In the genomic region with DNA sequence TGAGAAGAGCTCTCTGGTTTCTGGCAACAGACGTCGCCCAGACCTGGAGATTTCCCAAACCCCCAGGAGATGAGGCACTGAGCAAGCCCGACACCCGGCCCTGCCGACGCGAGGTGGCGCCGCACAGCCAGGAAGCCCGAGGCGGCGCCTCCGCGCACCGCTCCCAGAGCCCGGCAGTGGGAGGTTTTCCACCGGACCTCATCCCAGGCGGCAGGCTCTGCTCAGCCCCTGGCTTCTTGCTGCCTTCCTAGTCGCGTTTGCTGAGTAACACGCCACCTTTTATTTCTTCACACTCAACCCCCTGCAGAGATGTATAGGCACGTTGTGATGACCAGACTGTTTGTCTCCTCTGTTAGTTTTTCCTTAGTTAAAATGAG, we compare ENCODE assay signal across 1 cellular context.
TF ChIP-seq lines count a peak whose summit lies in the region.

No MANE protein-coding gene starts in this region.

TF ChIP-seq in HepG2, 621 proteins besides CTCF, POLR2A, EP300 and RAD21 (continued from another document and continues in another):
- TF ChIP-seq, protein P1, sequence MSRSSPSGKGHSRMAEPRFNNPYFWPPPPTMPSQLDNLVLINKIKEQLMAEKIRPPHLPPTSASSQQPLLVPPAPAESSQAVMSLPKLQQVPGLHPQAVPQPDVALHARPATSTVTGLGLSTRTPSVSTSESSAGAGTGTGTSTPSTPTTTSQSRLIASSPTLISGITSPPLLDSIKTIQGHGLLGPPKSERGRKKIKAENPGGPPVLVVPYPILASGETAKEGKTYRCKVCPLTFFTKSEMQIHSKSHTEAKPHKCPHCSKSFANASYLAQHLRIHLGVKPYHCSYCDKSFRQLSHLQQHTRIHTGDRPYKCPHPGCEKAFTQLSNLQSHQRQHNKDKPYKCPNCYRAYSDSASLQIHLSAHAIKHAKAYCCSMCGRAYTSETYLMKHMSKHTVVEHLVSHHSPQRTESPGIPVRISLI (CRISPR knock-in tag; IDR thresholded peaks at IDR 0.05; ENCODE audit: borderline replicate concordance) = no peak
- no peak for TF ChIP-seq ZNF207 (IDR thresholded peaks at IDR 0.05; ENCODE audit: borderline replicate concordance)
- TF ChIP-seq SP5 (CRISPR knock-in tag; IDR thresholded peaks at IDR 0.05; ENCODE audit: borderline replicate concordance, low read depth) = no peak
- TF ChIP-seq, protein P2, sequence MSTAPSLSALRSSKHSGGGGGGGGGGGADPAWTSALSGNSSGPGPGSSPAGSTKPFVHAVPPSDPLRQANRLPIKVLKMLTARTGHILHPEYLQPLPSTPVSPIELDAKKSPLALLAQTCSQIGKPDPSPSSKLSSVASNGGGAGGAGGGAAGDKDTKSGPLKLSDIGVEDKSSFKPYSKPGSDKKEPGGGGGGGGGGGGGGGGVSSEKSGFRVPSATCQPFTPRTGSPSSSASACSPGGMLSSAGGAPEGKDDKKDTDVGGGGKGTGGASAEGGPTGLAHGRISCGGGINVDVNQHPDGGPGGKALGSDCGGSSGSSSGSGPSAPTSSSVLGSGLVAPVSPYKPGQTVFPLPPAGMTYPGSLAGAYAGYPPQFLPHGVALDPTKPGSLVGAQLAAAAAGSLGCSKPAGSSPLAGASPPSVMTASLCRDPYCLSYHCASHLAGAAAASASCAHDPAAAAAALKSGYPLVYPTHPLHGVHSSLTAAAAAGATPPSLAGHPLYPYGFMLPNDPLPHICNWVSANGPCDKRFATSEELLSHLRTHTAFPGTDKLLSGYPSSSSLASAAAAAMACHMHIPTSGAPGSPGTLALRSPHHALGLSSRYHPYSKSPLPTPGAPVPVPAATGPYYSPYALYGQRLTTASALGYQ (CRISPR knock-in tag; IDR thresholded peaks at IDR 0.05) = no peak
- TF ChIP-seq ZNF260 (CRISPR knock-in tag; IDR thresholded peaks at IDR 0.05; ENCODE audit: borderline replicate concordance, low read depth) = no peak
- TF ChIP-seq, protein P3, sequence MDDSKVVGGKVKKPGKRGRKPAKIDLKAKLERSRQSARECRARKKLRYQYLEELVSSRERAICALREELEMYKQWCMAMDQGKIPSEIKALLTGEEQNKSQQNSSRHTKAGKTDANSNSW (CRISPR knock-in tag; IDR thresholded peaks at IDR 0.05; ENCODE audit: borderline replicate concordance) = no peak
- TF ChIP-seq ZNF879 (CRISPR knock-in tag; IDR thresholded peaks at IDR 0.05) = no peak
- TF ChIP-seq, protein P4, sequence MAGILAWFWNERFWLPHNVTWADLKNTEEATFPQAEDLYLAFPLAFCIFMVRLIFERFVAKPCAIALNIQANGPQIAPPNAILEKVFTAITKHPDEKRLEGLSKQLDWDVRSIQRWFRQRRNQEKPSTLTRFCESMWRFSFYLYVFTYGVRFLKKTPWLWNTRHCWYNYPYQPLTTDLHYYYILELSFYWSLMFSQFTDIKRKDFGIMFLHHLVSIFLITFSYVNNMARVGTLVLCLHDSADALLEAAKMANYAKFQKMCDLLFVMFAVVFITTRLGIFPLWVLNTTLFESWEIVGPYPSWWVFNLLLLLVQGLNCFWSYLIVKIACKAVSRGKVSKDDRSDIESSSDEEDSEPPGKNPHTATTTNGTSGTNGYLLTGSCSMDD (CRISPR knock-in tag; IDR thresholded peaks at IDR 0.05) = no peak
- no peak for TF ChIP-seq HDAC1 (CRISPR knock-in tag; IDR thresholded peaks at IDR 0.05)
- TF ChIP-seq CHCHD3 (CRISPR knock-in tag; IDR thresholded peaks at IDR 0.05) = no peak
- TF ChIP-seq SIN3B (IDR thresholded peaks at IDR 0.05; ENCODE audit: low read length) = no peak
- TF ChIP-seq, protein P5, sequence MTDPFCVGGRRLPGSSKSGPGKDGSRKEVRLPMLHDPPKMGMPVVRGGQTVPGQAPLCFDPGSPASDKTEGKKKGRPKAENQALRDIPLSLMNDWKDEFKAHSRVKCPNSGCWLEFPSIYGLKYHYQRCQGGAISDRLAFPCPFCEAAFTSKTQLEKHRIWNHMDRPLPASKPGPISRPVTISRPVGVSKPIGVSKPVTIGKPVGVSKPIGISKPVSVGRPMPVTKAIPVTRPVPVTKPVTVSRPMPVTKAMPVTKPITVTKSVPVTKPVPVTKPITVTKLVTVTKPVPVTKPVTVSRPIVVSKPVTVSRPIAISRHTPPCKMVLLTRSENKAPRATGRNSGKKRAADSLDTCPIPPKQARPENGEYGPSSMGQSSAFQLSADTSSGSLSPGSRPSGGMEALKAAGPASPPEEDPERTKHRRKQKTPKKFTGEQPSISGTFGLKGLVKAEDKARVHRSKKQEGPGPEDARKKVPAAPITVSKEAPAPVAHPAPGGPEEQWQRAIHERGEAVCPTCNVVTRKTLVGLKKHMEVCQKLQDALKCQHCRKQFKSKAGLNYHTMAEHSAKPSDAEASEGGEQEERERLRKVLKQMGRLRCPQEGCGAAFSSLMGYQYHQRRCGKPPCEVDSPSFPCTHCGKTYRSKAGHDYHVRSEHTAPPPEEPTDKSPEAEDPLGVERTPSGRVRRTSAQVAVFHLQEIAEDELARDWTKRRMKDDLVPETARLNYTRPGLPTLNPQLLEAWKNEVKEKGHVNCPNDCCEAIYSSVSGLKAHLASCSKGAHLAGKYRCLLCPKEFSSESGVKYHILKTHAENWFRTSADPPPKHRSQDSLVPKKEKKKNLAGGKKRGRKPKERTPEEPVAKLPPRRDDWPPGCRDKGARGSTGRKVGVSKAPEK (CRISPR knock-in tag; IDR thresholded peaks at IDR 0.05; ENCODE audit: borderline replicate concordance) = no peak
- TF ChIP-seq, protein P6, sequence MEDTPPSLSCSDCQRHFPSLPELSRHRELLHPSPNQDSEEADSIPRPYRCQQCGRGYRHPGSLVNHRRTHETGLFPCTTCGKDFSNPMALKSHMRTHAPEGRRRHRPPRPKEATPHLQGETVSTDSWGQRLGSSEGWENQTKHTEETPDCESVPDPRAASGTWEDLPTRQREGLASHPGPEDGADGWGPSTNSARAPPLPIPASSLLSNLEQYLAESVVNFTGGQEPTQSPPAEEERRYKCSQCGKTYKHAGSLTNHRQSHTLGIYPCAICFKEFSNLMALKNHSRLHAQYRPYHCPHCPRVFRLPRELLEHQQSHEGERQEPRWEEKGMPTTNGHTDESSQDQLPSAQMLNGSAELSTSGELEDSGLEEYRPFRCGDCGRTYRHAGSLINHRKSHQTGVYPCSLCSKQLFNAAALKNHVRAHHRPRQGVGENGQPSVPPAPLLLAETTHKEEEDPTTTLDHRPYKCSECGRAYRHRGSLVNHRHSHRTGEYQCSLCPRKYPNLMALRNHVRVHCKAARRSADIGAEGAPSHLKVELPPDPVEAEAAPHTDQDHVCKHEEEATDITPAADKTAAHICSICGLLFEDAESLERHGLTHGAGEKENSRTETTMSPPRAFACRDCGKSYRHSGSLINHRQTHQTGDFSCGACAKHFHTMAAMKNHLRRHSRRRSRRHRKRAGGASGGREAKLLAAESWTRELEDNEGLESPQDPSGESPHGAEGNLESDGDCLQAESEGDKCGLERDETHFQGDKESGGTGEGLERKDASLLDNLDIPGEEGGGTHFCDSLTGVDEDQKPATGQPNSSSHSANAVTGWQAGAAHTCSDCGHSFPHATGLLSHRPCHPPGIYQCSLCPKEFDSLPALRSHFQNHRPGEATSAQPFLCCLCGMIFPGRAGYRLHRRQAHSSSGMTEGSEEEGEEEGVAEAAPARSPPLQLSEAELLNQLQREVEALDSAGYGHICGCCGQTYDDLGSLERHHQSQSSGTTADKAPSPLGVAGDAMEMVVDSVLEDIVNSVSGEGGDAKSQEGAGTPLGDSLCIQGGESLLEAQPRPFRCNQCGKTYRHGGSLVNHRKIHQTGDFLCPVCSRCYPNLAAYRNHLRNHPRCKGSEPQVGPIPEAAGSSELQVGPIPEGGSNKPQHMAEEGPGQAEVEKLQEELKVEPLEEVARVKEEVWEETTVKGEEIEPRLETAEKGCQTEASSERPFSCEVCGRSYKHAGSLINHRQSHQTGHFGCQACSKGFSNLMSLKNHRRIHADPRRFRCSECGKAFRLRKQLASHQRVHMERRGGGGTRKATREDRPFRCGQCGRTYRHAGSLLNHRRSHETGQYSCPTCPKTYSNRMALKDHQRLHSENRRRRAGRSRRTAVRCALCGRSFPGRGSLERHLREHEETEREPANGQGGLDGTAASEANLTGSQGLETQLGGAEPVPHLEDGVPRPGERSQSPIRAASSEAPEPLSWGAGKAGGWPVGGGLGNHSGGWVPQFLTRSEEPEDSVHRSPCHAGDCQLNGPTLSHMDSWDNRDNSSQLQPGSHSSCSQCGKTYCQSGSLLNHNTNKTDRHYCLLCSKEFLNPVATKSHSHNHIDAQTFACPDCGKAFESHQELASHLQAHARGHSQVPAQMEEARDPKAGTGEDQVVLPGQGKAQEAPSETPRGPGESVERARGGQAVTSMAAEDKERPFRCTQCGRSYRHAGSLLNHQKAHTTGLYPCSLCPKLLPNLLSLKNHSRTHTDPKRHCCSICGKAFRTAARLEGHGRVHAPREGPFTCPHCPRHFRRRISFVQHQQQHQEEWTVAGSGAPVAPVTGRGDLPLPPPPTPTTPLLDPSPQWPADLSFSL (CRISPR knock-in tag; IDR thresholded peaks at IDR 0.05) = no peak
- no peak for TF ChIP-seq ZFYVE20 (CRISPR knock-in tag; IDR thresholded peaks at IDR 0.05; ENCODE audit: borderline replicate concordance, low read depth)
- TF ChIP-seq, protein P7, sequence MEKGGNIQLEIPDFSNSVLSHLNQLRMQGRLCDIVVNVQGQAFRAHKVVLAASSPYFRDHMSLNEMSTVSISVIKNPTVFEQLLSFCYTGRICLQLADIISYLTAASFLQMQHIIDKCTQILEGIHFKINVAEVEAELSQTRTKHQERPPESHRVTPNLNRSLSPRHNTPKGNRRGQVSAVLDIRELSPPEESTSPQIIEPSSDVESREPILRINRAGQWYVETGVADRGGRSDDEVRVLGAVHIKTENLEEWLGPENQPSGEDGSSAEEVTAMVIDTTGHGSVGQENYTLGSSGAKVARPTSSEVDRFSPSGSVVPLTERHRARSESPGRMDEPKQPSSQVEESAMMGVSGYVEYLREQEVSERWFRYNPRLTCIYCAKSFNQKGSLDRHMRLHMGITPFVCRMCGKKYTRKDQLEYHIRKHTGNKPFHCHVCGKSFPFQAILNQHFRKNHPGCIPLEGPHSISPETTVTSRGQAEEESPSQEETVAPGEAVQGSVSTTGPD (CRISPR knock-in tag; IDR thresholded peaks at IDR 0.05) = no peak
- TF ChIP-seq RFXANK (CRISPR knock-in tag; IDR thresholded peaks at IDR 0.05) = no peak
- TF ChIP-seq, protein P8, sequence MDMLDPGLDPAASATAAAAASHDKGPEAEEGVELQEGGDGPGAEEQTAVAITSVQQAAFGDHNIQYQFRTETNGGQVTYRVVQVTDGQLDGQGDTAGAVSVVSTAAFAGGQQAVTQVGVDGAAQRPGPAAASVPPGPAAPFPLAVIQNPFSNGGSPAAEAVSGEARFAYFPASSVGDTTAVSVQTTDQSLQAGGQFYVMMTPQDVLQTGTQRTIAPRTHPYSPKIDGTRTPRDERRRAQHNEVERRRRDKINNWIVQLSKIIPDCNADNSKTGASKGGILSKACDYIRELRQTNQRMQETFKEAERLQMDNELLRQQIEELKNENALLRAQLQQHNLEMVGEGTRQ (IDR thresholded peaks at IDR 0.05; ENCODE audit: low read depth, low read length) = no peak
- TF ChIP-seq, protein P8 (CRISPR knock-in tag; IDR thresholded peaks at IDR 0.05; ENCODE audit: borderline replicate concordance) = no peak
- TF ChIP-seq, protein P9, sequence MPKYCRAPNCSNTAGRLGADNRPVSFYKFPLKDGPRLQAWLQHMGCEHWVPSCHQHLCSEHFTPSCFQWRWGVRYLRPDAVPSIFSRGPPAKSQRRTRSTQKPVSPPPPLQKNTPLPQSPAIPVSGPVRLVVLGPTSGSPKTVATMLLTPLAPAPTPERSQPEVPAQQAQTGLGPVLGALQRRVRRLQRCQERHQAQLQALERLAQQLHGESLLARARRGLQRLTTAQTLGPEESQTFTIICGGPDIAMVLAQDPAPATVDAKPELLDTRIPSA (CRISPR knock-in tag; IDR thresholded peaks at IDR 0.05; ENCODE audit: borderline replicate concordance) = no peak
- no peak for TF ChIP-seq ZNF629 (CRISPR knock-in tag; conservative IDR thresholded peaks at IDR 0.05)
- TF ChIP-seq, protein P10, sequence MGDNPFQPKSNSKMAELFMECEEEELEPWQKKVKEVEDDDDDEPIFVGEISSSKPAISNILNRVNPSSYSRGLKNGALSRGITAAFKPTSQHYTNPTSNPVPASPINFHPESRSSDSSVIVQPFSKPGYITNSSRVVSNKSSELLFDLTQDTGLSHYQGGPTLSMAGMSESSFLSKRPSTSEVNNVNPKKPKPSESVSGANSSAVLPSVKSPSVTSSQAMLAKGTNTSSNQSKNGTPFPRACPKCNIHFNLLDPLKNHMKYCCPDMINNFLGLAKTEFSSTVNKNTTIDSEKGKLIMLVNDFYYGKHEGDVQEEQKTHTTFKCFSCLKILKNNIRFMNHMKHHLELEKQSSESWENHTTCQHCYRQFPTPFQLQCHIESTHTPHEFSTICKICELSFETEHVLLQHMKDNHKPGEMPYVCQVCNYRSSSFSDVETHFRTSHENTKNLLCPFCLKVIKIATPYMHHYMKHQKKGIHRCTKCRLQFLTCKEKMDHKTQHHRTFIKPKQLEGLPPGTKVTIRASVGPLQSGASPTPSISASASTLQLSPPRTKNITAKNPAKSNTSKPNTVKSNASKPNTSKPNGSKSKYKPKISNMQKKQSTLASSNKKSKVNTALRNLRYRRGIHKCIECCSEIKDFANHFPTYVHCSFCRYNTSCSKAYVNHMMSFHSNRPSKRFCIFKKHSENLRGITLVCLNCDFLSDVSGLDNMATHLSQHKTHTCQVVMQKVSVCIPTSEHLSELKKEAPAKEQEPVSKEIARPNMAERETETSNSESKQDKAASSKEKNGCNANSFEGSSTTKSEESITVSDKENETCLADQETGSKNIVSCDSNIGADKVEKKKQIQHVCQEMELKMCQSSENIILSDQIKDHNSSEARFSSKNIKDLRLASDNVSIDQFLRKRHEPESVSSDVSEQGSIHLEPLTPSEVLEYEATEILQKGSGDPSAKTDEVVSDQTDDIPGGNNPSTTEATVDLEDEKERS (CRISPR knock-in tag; IDR thresholded peaks at IDR 0.05) = no peak
- no peak for TF ChIP-seq ZNF552 (CRISPR knock-in tag; IDR thresholded peaks at IDR 0.05; ENCODE audit: borderline replicate concordance)
- TF ChIP-seq KDM2A (CRISPR knock-in tag; IDR thresholded peaks at IDR 0.05; ENCODE audit: borderline replicate concordance, low read depth) = peak; percentile 76; the same call in 1 of the 2 replicates
- no peak for TF ChIP-seq SUZ12 (IDR thresholded peaks at IDR 0.05; ENCODE audit: low read depth, low read length)
- TF ChIP-seq TBL1XR1 (IDR thresholded peaks at IDR 0.05; ENCODE audit: borderline replicate concordance, low read length, partially characterized antibody) = no peak
- no peak for TF ChIP-seq ZNF567 (CRISPR knock-in tag; IDR thresholded peaks at IDR 0.05; ENCODE audit: borderline replicate concordance)
- no peak for TF ChIP-seq MYNN (CRISPR knock-in tag; IDR thresholded peaks at IDR 0.05; ENCODE audit: low read depth)
